19 cellular contexts compared by ENCODE assay signal in the genomic region with DNA sequence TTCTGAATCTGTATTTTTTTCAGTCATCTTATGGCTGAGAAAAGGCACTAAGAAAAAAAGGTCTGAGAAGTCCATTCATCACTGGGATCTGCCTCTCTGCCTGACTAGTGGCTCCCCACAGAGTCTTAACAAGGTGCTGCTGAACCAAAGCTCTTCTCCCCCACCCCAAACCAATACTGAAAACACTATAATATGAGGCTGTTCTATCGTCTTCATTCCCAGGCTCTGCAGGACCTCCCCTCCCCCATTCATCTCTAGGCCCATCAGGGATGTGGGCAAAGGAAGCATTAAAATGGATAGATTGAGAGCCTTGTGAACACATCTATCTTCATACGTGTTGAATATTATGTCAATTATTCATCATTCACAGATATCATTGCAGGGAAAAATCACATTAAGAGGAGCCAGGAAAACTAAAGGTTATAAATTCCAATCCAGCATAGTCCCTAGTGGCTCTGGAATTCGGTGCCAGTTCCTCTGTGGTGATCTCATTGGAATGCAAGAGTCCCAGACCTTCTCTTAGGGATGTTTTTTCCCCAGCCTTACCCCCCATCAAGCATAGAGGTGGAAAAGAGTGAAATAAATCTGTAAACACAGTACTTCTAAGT. TPM values are rescaled to one million over a fixed set of nuclear protein-coding genes. Genes with fewer than 3 reads are reported as not detected.
A peak's percentile ranks its signal among the peaks of the same experiment; 100 is the strongest.
DNase-seq lines count a peak whose midpoint lies in the region; ATAC-seq and TF ChIP-seq lines count a peak whose summit lies in the region.
"Had no signal": no experiment of that assay in that cellular context is flagged by ENCODE, and none has a peak within 500 bp of the region (broad histone marks: within the 10 kb centered on the region; RNA-seq: fewer than 3 reads in every experiment).

No MANE protein-coding gene starts in this region.

- no peak overlapping the region for H3K27ac ChIP-seq in H9 (ENCODE audit: insufficient read length, low read depth, low read length)

- no peak overlapping the region for H4K5ac ChIP-seq in H9 (ENCODE audit: insufficient read length, low read depth, low read length)

- H3K27me3 ChIP-seq in H9 (ENCODE audit: insufficient read depth, low read length): no peaks in the 10 kb centered on the region

- no peak for TF ChIP-seq CTCF in H9 (conservative IDR thresholded peaks at IDR 0.05)

- H3K79me2 ChIP-seq in H9 (ENCODE audit: insufficient read depth, low read length): no peaks in the 10 kb centered on the region

- DNase-seq in 8988T (peak; percentile 31), H9 (no peak), iPS-NIHi11 (ENCODE audit: low spot score) (peak; percentile 36), ureter (ENCODE audit: low spot score) (no peak)
- DNase-seq: activated CD4-positive, alpha-beta T cell treated with anti-CD3 and anti-CD28 coated beads for 36 hours; erythroblast; hippocampal formation; Karpas-422; NCI-H1930; NCI-H524 treated with DMSO at 0.1 percent for 48 hours; small intestine; T-helper 17 cell had no signal

- H3K27me3 Mint-ChIP-seq in H9 (ENCODE audit: low read depth): no peaks in the 10 kb centered on the region

- peaks cover 4 to 14% (median 8%) of the 10 kb centered on the region in 3 experiments; a peak in 6 of 7 replicates for H3K36me3 Mint-ChIP-seq in H9 (ENCODE audit: insufficient read depth in 1 of 3, low read depth in 3 of 3)
- H3K36me3 Mint-ChIP-seq: activated naive CD4-positive, alpha-beta T cell treated with anti-CD3 and anti-CD28 coated beads, Interleukin-2, amount 50 U/mL, for 24 hours had no signal

- no peak overlapping the region for H2BK120ac ChIP-seq in H9 (ENCODE audit: low read depth, low read length, poor library complexity, severe bottlenecking)

- H3K27ac Mint-ChIP-seq in H9: peak overlapping the region in 2 of 3 experiments; percentile 77 to 81; a peak in 5 of 7 replicates
- H3K27ac Mint-ChIP-seq: activated CD4-positive, alpha-beta T cell treated with anti-CD3 and anti-CD28 coated beads for 36 hours; activated naive CD4-positive, alpha-beta T cell treated with anti-CD3 and anti-CD28 coated beads, Interleukin-2, amount 50 U/mL, for 24 hours; T-helper 17 cell had no signal

- no peaks in the 10 kb centered on the region for H3K79me1 ChIP-seq in H9 (ENCODE audit: insufficient read depth, low read depth, low read length, poor library complexity, severe bottlenecking)

- no peak overlapping the region for H3K14ac ChIP-seq in H9 (ENCODE audit: insufficient read depth, low read length)

- no peak overlapping the region for H2BK20ac ChIP-seq in H9 (ENCODE audit: low read depth, low read length, poor library complexity, severe bottlenecking)

- H3K9me3 Mint-ChIP-seq in H9: peaks cover 14 to 17% of the 10 kb centered on the region in 2 experiments
- H3K9me3 Mint-ChIP-seq: activated naive CD4-positive, alpha-beta T cell treated with anti-CD3 and anti-CD28 coated beads, Interleukin-2, amount 50 U/mL, for 24 hours had no signal

- no peak overlapping the region for H2BK5ac ChIP-seq in H9 (ENCODE audit: insufficient read length, low read length)

- WGBS in H9 (ENCODE audit: extremely low coverage, insufficient read length, low lambda C conversion rate): no CpG with 5 or more reads among the region's 3 CpGs

- H3K9me3 ChIP-seq in H9 (ENCODE audit: control insufficient read depth, low read depth, low read length): no peaks in the 10 kb centered on the region

- H4K91ac ChIP-seq in H9 (ENCODE audit: insufficient read length, low read depth, low read length): no peak overlapping the region

- H4K8ac ChIP-seq in H9 (replicated peaks; ENCODE audit: insufficient read length, low read depth, low read length): no peak overlapping the region

- H3K9ac ChIP-seq in H9 (ENCODE audit: extremely low read depth, insufficient read length, low read length): no peak overlapping the region

- no peak overlapping the region for H2BK12ac ChIP-seq in H9 (ENCODE audit: insufficient read length, low read depth, low read length)

- H3K23ac ChIP-seq in H9 (ENCODE audit: insufficient read length, low read depth, low read length): no peak overlapping the region

- no peak overlapping the region for H3K56ac ChIP-seq in H9 (ENCODE audit: insufficient read length, low read depth, low read length)

- H4K20me1 ChIP-seq in H9 (ENCODE audit: control insufficient read depth, insufficient read depth, insufficient read length): no peaks in the 10 kb centered on the region

- no peak overlapping the region for H3K4ac ChIP-seq in H9 (ENCODE audit: low read depth, low read length)

- H3K4me1 Mint-ChIP-seq in H9: peaks cover 6 to 20% of the 10 kb centered on the region in 2 experiments
- H3K4me1 Mint-ChIP-seq: activated CD4-positive, alpha-beta T cell treated with anti-CD3 and anti-CD28 coated beads for 36 hours; activated naive CD4-positive, alpha-beta T cell treated with anti-CD3 and anti-CD28 coated beads, Interleukin-2, amount 50 U/mL, for 24 hours; T-helper 17 cell had no signal

- no peak overlapping the region for H2AFZ ChIP-seq in H9 (ENCODE audit: low read length)

- no peak overlapping the region for H3K4me3 Mint-ChIP-seq in H9
- H3K4me3 Mint-ChIP-seq: activated CD4-positive, alpha-beta T cell treated with anti-CD3 and anti-CD28 coated beads for 36 hours; activated naive CD4-positive, alpha-beta T cell treated with anti-CD3 and anti-CD28 coated beads, Interleukin-2, amount 50 U/mL, for 24 hours; neural crest cell; T-helper 17 cell had no signal

- no peak overlapping the region for H2BK15ac ChIP-seq in H9 (ENCODE audit: low read depth, low read length)

- H3K18ac ChIP-seq in H9 (ENCODE audit: insufficient read length, low read depth, low read length): no peak overlapping the region

- H2AK5ac ChIP-seq in H9 (ENCODE audit: insufficient read length, low read length): no peak overlapping the region

- ATAC-seq in SK-N-SH treated with all-trans-retinoic acid at 6 μM for 48 hours (peak; percentile 94), GM18870 (IDR thresholded peaks at IDR 0.05; ENCODE audit: unreplicated experiment) (no peak), HG02981 (IDR thresholded peaks at IDR 0.05; ENCODE audit: unreplicated experiment) (no peak), HG02852 (IDR thresholded peaks at IDR 0.05; ENCODE audit: unreplicated experiment) (no peak)
- ATAC-seq: activated CD4-positive, alpha-beta T cell treated with anti-CD3 and anti-CD28 coated beads for 36 hours; T-helper 17 cell had no signal

- H3K4me2 ChIP-seq in H9 (ENCODE audit: insufficient read depth, insufficient read length, low read length): peak overlapping the region; percentile 28

- no peak overlapping the region for H3T11ph ChIP-seq in H9 (ENCODE audit: low read length)

- H3K23me2 ChIP-seq in H9 (ENCODE audit: insufficient read length, low read depth, low read length, poor library complexity, severe bottlenecking): no peaks in the 10 kb centered on the region

- H3K4me1 ChIP-seq in H9 (ENCODE audit: insufficient read depth, low read length): peaks cover 15% of the 10 kb centered on the region; the same call in 1 of the 2 replicates

TF ChIP-seq in SK-N-SH treated with all-trans-retinoic acid at 6 μM for 48 hours, 23 proteins besides CTCF, POLR2A, EP300 and RAD21 (continues in another document):
- TF ChIP-seq ISL1 (CRISPR knock-in tag; IDR thresholded peaks at IDR 0.05) (peak; percentile 86), RARB (CRISPR knock-in tag; IDR thresholded peaks at IDR 0.05) (no peak)
- TF ChIP-seq, protein P1, sequence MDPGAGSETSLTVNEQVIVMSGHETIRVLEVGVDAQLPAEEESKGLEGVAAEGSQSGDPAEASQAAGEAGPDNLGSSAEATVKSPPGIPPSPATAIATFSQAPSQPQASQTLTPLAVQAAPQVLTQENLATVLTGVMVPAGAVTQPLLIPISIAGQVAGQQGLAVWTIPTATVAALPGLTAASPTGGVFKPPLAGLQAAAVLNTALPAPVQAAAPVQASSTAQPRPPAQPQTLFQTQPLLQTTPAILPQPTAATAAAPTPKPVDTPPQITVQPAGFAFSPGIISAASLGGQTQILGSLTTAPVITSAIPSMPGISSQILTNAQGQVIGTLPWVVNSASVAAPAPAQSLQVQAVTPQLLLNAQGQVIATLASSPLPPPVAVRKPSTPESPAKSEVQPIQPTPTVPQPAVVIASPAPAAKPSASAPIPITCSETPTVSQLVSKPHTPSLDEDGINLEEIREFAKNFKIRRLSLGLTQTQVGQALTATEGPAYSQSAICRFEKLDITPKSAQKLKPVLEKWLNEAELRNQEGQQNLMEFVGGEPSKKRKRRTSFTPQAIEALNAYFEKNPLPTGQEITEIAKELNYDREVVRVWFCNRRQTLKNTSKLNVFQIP (CRISPR knock-in tag; IDR thresholded peaks at IDR 0.05; ENCODE audit: borderline replicate concordance, low read depth): no peak
- TF ChIP-seq, protein P2, sequence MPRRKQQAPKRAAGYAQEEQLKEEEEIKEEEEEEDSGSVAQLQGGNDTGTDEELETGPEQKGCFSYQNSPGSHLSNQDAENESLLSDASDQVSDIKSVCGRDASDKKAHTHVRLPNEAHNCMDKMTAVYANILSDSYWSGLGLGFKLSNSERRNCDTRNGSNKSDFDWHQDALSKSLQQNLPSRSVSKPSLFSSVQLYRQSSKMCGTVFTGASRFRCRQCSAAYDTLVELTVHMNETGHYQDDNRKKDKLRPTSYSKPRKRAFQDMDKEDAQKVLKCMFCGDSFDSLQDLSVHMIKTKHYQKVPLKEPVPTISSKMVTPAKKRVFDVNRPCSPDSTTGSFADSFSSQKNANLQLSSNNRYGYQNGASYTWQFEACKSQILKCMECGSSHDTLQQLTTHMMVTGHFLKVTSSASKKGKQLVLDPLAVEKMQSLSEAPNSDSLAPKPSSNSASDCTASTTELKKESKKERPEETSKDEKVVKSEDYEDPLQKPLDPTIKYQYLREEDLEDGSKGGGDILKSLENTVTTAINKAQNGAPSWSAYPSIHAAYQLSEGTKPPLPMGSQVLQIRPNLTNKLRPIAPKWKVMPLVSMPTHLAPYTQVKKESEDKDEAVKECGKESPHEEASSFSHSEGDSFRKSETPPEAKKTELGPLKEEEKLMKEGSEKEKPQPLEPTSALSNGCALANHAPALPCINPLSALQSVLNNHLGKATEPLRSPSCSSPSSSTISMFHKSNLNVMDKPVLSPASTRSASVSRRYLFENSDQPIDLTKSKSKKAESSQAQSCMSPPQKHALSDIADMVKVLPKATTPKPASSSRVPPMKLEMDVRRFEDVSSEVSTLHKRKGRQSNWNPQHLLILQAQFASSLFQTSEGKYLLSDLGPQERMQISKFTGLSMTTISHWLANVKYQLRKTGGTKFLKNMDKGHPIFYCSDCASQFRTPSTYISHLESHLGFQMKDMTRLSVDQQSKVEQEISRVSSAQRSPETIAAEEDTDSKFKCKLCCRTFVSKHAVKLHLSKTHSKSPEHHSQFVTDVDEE (CRISPR knock-in tag; IDR thresholded peaks at IDR 0.05): no peak

RNA-seq across cellular contexts. Expression of a gene that starts 44.3 kb away (rescaled TPM):
- total RNA-seq in H9 (2021) (not detected in 2 replicates), ureter (not detected)
- total RNA-seq: activated CD4-positive, alpha-beta T cell treated with anti-CD3 and anti-CD28 coated beads for 36 hours; lower leg skin; neural crest cell; T-helper 17 cell had no signal

Comparison
In these comparisons a context has a peak if more than half of its experiments do, and no peak if none do; other contexts are left out.
1. DNase-seq: peak in 8988T (single experiment) and iPS-NIHi11 (single experiment); none in H9 (single experiment) and ureter (single experiment).